33 cellular contexts compared by ENCODE assay signal in the genomic region with DNA sequence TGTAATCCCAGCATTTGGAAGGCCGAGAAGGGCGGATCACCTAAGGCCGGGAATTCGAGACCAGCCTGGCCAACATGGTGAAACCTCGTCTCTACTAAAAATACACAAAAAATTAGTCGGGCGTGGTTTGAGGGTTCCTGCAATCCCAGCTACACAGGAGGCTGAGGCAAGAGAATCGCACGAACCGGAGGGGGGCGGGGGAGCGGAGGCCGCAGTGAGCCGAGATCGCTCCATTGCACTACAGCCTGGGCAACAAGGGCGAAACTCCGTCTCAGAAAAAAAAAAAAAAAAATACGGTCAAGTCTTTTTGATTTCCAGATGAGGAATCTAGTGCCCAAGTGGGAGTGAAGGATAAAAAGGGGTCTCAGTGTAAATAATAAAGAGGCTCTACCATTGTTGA.
"Had no signal": no experiment of that assay in that cellular context is flagged by ENCODE, and none has a peak within 500 bp of the region (broad histone marks: within the 10 kb centered on the region; RNA-seq: fewer than 3 reads in every experiment).

No MANE protein-coding gene starts in this region.

- H3K9me3 ChIP-seq: MG63 had no signal

- H3K36me3 ChIP-seq: MG63 had no signal

- H3K9ac ChIP-seq: KMS-11 had no signal

- H3K4me3 ChIP-seq: MG63 had no signal

- DNase-seq: Karpas-422, Kasumi-1, MG63, MM.1S, MV-4-11, NCI-H1048, NCI-H1092, NCI-H1092 treated with DMSO at 0.1 percent for 48 hours, NCI-H1105, NCI-H1105 treated with DMSO at 0.1 percent for 48 hours, NCI-H1417 treated with DMSO at 0.1 percent for 48 hours, NCI-H1436, NCI-H1436 treated with DMSO at 0.1 percent for 48 hours, NCI-H146, NCI-H1694, NCI-H1694 treated with DMSO at 0.1 percent for 48 hours, NCI-H187, NCI-H187 treated with DMSO at 0.1 percent for 48 hours, NCI-H1930, NCI-H2029, NCI-H2029 treated with DMSO at 0.1 percent for 48 hours, NCI-H2081, NCI-H2081 treated with DMSO at 0.1 percent for 48 hours, NCI-H2107, NCI-H2171, NCI-H2171 treated with DMSO at 0.1 percent for 48 hours, NCI-H2227 treated with DMSO at 0.1 percent for 48 hours, NCI-H226, NCI-H345, NCI-H446, NCI-H446 treated with DMSO at 0.1 percent for 48 hours, NCI-H510A had no signal

- H3K4me2 ChIP-seq: KMS-11 had no signal

- H3K27me3 ChIP-seq: MG63 had no signal

- H3K27ac ChIP-seq: KMS-11 had no signal
